Comparison of ENCODE assay signal across 11 cellular contexts in genomic region chr16:29644338-29644857, GRCh38. TPM values are rescaled to one million over a fixed set of nuclear protein-coding genes. Genes with fewer than 3 reads are reported as not detected.
DNase-seq lines count a peak whose midpoint lies in the region; ATAC-seq and TF ChIP-seq lines count a peak whose summit lies in the region.
"Had no signal": no experiment of that assay in that cellular context is flagged by ENCODE, and none has a peak within 500 bp of the region (broad histone marks: within the 10 kb centered on the region; RNA-seq: fewer than 3 reads in every experiment).

No MANE protein-coding gene starts in this region.

- no peaks in the 10 kb centered on the region for H3K27me3 ChIP-seq in lower lobe of right lung (ENCODE audit: low read depth)
- no peaks in the 10 kb centered on the region for H3K27me3 ChIP-seq in A673 (replicated peaks; ENCODE audit: insufficient read depth, low read depth, low read length, poor library complexity)
- H3K27me3 ChIP-seq in colonic mucosa = no peaks in the 10 kb centered on the region
- H3K27me3 ChIP-seq: MG63 had no signal

- peaks cover 4% of the 10 kb centered on the region for H3K4me1 ChIP-seq in lower lobe of right lung
- no peaks in the 10 kb centered on the region for H3K4me1 ChIP-seq in A673 (ENCODE audit: insufficient read depth, low read length, poor library complexity, severe bottlenecking)
- no peaks in the 10 kb centered on the region for H3K4me1 ChIP-seq in colonic mucosa

- H3K27ac ChIP-seq in lower lobe of right lung (peak overlapping the region; percentile 66), A673 (ENCODE audit: low read depth, low read length, poor library complexity, severe bottlenecking) (no peak overlapping the region), colonic mucosa (no peak overlapping the region)
- H3K27ac ChIP-seq: GM23248 had no signal

- no peak overlapping the region for H3K4me3 ChIP-seq in lower lobe of right lung
- no peak overlapping the region for H3K4me3 ChIP-seq in A673 (ENCODE audit: low read depth, low read length, poor library complexity, severe bottlenecking)
- H3K4me3 ChIP-seq in colonic mucosa = no peak overlapping the region
- H3K4me3 ChIP-seq: GM23248, MG63 had no signal

- TF ChIP-seq CTCF in lower lobe of right lung (IDR thresholded peaks at IDR 0.05) = no peak
- no peak for TF ChIP-seq CTCF in A673 (conservative IDR thresholded peaks at IDR 0.05; ENCODE audit: low read depth, low read length)
- no peak for TF ChIP-seq CTCF in colonic mucosa (IDR thresholded peaks at IDR 0.05)

- BruUV-seq in A673 (replicated peaks; lab: Mats Ljungman, UMichigan) = no TSS peak

- no peak overlapping the region for H3K9ac ChIP-seq in colonic mucosa (ENCODE audit: low read depth in 2 of 2, low read length in 2 of 2)
- H3K9ac ChIP-seq: GM23248 had no signal

- POLR2A ChIA-PET in A673 (lab: Charles Lee; ENCODE audit: low non-redundant PET) = no interaction called here

- H3K9me3 ChIP-seq in lower lobe of right lung = no peaks in the 10 kb centered on the region
- H3K9me3 ChIP-seq in A673 (ENCODE audit: low read depth, low read length, poor library complexity, severe bottlenecking) = no peaks in the 10 kb centered on the region
- H3K9me3 ChIP-seq in colonic mucosa = no peaks in the 10 kb centered on the region
- H3K9me3 ChIP-seq: MG63 had no signal

- intact Hi-C loops in lower lobe of right lung (cut with DNase I) (no loop called here), A673 (cut with micrococcal nuclease; ENCODE audit: unreplicated experiment) (no loop called here), colonic mucosa (cut with DNase I) (no loop called here)

- ATAC-seq in GM18502 (IDR thresholded peaks at IDR 0.05; ENCODE audit: poor library complexity, unreplicated experiment) = peak; percentile 45
- peak; percentile 68 for ATAC-seq in GM21447 (IDR thresholded peaks at IDR 0.05; ENCODE audit: unreplicated experiment)
- ATAC-seq in HG03354 (IDR thresholded peaks at IDR 0.05; ENCODE audit: poor library complexity, severe bottlenecking, unreplicated experiment) = peak; percentile 63
- ATAC-seq in lower lobe of right lung = peak; percentile 72 to 79

- no peaks in the 10 kb centered on the region for H3K36me3 ChIP-seq in lower lobe of right lung
- no peaks in the 10 kb centered on the region for H3K36me3 ChIP-seq in A673 (ENCODE audit: insufficient read depth, low read length, poor library complexity, severe bottlenecking)
- no peaks in the 10 kb centered on the region for H3K36me3 ChIP-seq in colonic mucosa
- H3K36me3 ChIP-seq: MG63 had no signal

- no peak for DNase-seq in lower lobe of right lung
- no peak for DNase-seq in NCI-H226
- no peak for DNase-seq in A673 (ENCODE audit: low spot score)
- no peak for DNase-seq in NCI-H146 (lab: John Stamatoyannopoulos, UW)
- no peak for DNase-seq in colonic mucosa
- DNase-seq: activated CD4-positive, alpha-beta T cell treated with anti-CD3 and anti-CD28 coated beads for 48 hours; GM23248; MG63 had no signal

- CTCF ChIA-PET in A673 (lab: Charles Lee) = no interaction called here

RNA-seq across cellular contexts. Expression of gene SPN, which starts 18.6 kb away (rescaled TPM):
- 109 TPM for total RNA-seq in lower lobe of right lung
- not detected in 2 replicates for total RNA-seq in A673 (2021)
- 1 to 10 TPM; 2.3 to 3.7 TPM for total RNA-seq in colonic mucosa
- total RNA-seq: GM23248 had no signal

RNA-seq across cellular contexts. Expression of gene QPRT, which starts 34.6 kb away (rescaled TPM):
- total RNA-seq in lower lobe of right lung (11.0 TPM), A673 (2021) (31.1 and 48.3 TPM in 2 replicates), colonic mucosa (100 to 1,000 TPM in 1 of 2 donors, 10 to 100 TPM in 1; 54.7 to 102 TPM)

Comparison
In these comparisons a context has a peak if more than half of its experiments do, and no peak if none do; other contexts are left out.
1. RNA of gene SPN, which starts 18.6 kb away (total RNA-seq): 109 TPM in lower lobe of right lung (single experiment); 2.3 to 3.7 TPM in colonic mucosa and not detected in A673; every median in the first group is over 10 times any median in the second.
2. Peak in every context shown above with its lines, with median percentiles within 50 percentile points of each other: ATAC-seq.